Comparison of ENCODE assay signal across 4 cellular contexts in the genomic region with DNA sequence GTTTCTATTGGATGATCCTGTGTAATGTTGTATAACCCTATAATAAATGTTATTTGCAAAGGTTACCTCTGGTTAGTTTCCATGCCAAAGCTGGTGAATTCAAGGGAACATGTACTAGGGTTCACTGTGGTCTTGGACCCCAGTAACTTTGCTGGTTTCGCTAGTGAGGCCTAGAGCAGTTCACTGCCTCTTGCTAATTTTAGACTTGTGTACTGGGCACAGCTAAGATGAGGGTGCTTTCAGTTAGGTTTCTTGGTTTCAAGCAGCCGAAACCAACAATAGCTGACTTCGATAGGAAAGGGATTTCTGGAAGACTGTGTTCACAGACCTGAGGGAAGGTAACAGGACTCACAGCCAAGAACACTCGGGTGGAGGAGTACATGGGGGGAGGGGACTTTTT.
"Had no signal": no experiment of that assay in that cellular context is flagged by ENCODE, and none has a peak within 500 bp of the region (broad histone marks: within the 10 kb centered on the region; RNA-seq: fewer than 3 reads in every experiment).

No MANE protein-coding gene starts in this region.

- H2AFZ ChIP-seq: GM23338 had no signal

- H3K27ac ChIP-seq: HL-60 had no signal

- H3K4me3 ChIP-seq: GM23338 had no signal

- H3K4me2 ChIP-seq: GM23338 had no signal

- DNase-seq: HCEC 1CT, KBM-7 had no signal
